Comparison of ENCODE assay signal across 1 cellular context in the genomic region with DNA sequence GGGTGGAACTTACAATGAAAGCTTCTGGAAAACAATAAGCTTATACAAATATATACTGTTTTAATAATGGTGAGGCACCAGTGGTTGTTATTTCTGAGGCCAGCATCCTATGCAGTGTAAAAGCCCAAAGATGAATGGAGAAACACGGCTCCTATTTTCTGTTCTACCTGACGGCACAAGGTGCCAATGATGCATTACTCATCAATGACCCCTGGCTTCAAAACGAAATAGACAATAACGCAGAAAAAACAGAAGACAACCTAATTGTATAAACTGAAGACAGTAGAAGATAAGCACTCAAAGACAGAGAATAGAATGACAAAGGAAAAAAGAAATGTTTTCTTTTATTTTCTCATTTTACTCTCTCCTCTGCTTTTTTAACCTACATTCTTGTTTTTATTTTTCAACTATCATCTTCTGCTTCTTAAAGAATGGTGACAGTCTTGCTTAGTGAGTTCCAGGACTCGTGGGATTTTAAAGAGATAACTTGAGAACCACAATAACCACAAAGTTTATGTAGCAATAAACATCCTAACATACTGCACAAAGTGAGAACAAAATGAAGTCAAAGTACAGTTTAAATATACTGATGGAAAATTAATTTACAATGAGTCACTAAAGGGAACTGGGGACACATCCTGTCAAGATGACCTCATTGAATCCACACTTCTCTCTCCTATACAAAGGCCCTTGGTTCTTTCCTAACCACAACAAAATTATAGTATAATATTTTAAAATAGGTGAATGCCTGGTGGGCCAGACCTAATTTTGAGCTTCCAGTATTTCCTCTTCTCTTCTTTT.
TF ChIP-seq lines count a peak whose summit lies in the region.

No MANE protein-coding gene starts in this region.

TF ChIP-seq in HEK293, 187 proteins besides CTCF, POLR2A, EP300 and RAD21 (continued from another document):
- no peak for TF ChIP-seq MEIS1 (CRISPR knock-in tag; IDR thresholded peaks at IDR 0.05; ENCODE audit: borderline replicate concordance)
- no peak for TF ChIP-seq ZNF175 (tag by site-specific recombination; IDR thresholded peaks at IDR 0.05)
- TF ChIP-seq ZNF132 (tag by site-specific recombination; IDR thresholded peaks at IDR 0.05; ENCODE audit: borderline replicate concordance) = no peak
- no peak for TF ChIP-seq ZSCAN23 (tag by site-specific recombination; IDR thresholded peaks at IDR 0.05)
- peak; percentile 61 for TF ChIP-seq ZBTB21 (tag by site-specific recombination; IDR thresholded peaks at IDR 0.05)
- TF ChIP-seq ZNF510 (tag by site-specific recombination; IDR thresholded peaks at IDR 0.05; ENCODE audit: insufficient replicate concordance) = no peak
- TF ChIP-seq ZNF416 (tag by site-specific recombination; IDR thresholded peaks at IDR 0.05) = no peak
- TF ChIP-seq, protein P1, sequence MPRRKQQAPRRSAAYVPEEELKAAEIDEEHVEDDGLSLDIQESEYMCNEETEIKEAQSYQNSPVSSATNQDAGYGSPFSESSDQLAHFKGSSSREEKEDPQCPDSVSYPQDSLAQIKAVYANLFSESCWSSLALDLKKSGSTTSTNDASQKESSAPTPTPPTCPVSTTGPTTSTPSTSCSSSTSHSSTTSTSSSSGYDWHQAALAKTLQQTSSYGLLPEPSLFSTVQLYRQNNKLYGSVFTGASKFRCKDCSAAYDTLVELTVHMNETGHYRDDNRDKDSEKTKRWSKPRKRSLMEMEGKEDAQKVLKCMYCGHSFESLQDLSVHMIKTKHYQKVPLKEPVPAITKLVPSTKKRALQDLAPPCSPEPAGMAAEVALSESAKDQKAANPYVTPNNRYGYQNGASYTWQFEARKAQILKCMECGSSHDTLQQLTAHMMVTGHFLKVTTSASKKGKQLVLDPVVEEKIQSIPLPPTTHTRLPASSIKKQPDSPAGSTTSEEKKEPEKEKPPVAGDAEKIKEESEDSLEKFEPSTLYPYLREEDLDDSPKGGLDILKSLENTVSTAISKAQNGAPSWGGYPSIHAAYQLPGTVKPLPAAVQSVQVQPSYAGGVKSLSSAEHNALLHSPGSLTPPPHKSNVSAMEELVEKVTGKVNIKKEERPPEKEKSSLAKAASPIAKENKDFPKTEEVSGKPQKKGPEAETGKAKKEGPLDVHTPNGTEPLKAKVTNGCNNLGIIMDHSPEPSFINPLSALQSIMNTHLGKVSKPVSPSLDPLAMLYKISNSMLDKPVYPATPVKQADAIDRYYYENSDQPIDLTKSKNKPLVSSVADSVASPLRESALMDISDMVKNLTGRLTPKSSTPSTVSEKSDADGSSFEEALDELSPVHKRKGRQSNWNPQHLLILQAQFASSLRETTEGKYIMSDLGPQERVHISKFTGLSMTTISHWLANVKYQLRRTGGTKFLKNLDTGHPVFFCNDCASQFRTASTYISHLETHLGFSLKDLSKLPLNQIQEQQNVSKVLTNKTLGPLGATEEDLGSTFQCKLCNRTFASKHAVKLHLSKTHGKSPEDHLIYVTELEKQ (tag by site-specific recombination; IDR thresholded peaks at IDR 0.05; ENCODE audit: borderline replicate concordance) = peak; percentile 66; the same call in 1 of the 2 replicates
- TF ChIP-seq, protein P2, sequence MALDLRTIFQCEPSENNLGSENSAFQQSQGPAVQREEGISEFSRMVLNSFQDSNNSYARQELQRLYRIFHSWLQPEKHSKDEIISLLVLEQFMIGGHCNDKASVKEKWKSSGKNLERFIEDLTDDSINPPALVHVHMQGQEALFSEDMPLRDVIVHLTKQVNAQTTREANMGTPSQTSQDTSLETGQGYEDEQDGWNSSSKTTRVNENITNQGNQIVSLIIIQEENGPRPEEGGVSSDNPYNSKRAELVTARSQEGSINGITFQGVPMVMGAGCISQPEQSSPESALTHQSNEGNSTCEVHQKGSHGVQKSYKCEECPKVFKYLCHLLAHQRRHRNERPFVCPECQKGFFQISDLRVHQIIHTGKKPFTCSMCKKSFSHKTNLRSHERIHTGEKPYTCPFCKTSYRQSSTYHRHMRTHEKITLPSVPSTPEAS (tag by site-specific recombination; IDR thresholded peaks at IDR 0.05) = peak; percentile 66; the same call in 1 of the 2 replicates
- TF ChIP-seq ZNF677 (tag by site-specific recombination; IDR thresholded peaks at IDR 0.05) = no peak
- TF ChIP-seq ZNF544 (tag by site-specific recombination; IDR thresholded peaks at IDR 0.05) = no peak
